ENCODE assay signal across 1 cellular context in genomic region chr2:232940724-232941123, GRCh38.
TF ChIP-seq lines count a peak whose summit lies in the region.

No MANE protein-coding gene starts in this region.

TF ChIP-seq in HEK293, 187 proteins besides CTCF, POLR2A, EP300 and RAD21 (continued from another document):
- no peak for TF ChIP-seq ZNF560 (tag by site-specific recombination; IDR thresholded peaks at IDR 0.05; ENCODE audit: borderline replicate concordance)
